Comparison of ENCODE assay signal across 33 cellular contexts in genomic region chr13:101654916-101655315, GRCh38.
DNase-seq lines count a peak whose midpoint lies in the region; ATAC-seq and TF ChIP-seq lines count a peak whose summit lies in the region.
"Had no signal": no experiment of that assay in that cellular context is flagged by ENCODE, and none has a peak within 500 bp of the region (broad histone marks: within the 10 kb centered on the region; RNA-seq: fewer than 3 reads in every experiment).

No MANE protein-coding gene starts in this region.

- no peak overlapping the region for H2AFZ ChIP-seq in fibroblast of lung (ENCODE audit: low read length)
- no peak overlapping the region for H2AFZ ChIP-seq in neural progenitor cell (replicated peaks)

- H3K9me3 Mint-ChIP-seq in neural progenitor cell, result peaks cover 4% of the 10 kb centered on the region

- TF ChIP-seq CTCF in fibroblast of lung (conservative IDR thresholded peaks at IDR 0.05 in 1 of 2, IDR thresholded peaks at IDR 0.05 in 1 of 2; ENCODE audit: low read depth in 1 of 2, low read length in 2 of 2) (no peak), neural progenitor cell (IDR thresholded peaks at IDR 0.05) (no peak)

- H3K4me1 ChIP-seq in fibroblast of lung (ENCODE audit: control insufficient read depth, extremely low read depth, insufficient read depth, low read length), result no peaks in the 10 kb centered on the region
- no peaks in the 10 kb centered on the region for H3K4me1 ChIP-seq in neural progenitor cell
- H3K4me1 ChIP-seq in mesendoderm (ENCODE audit: control insufficient read depth, low read depth, low read length), result no peaks in the 10 kb centered on the region
- H3K4me1 ChIP-seq: HAP-1, heart left ventricle, pancreas, Peyer's patch had no signal

- H3K79me2 ChIP-seq in fibroblast of lung (ENCODE audit: control insufficient read depth, insufficient read depth, low read length) (no peaks in the 10 kb centered on the region), neural progenitor cell (ENCODE audit: low read depth) (no peaks in the 10 kb centered on the region), mesendoderm (ENCODE audit: control insufficient read depth, insufficient read depth, low read length) (no peaks in the 10 kb centered on the region)

- H3F3A ChIP-seq in neural progenitor cell (ENCODE audit: low read depth), result no peaks in the 10 kb centered on the region

- peaks cover 1% of the 10 kb centered on the region for H3K27me3 Mint-ChIP-seq in neural progenitor cell (ENCODE audit: insufficient read depth, low read depth)

- ATAC-seq in GM19372 (IDR thresholded peaks at IDR 0.05; ENCODE audit: low read depth, unreplicated experiment), result peak; percentile 16
- ATAC-seq: activated naive CD8-positive, alpha-beta T cell treated with anti-CD3 and anti-CD28 coated beads, Interleukin-2, amount 50 U/mL, for 24 hours; heart left ventricle; pancreas had no signal

- DNase-seq in AG08395 (ENCODE audit: low spot score) (peak; percentile 11), NCI-H460 (ENCODE audit: extremely low read depth, low read depth) (peak; percentile 96), fibroblast of lung (ENCODE audit: low read depth in 2 of 2) (peak; percentile 35 to 80), activated gamma-delta T cell (lab: John Stamatoyannopoulos, UW) (no peak), neural progenitor cell (ENCODE audit: low spot score) (no peak), mesendoderm (no peak), C1 segment of cervical spinal cord (lab: John Stamatoyannopoulos, UW) (no peak)
- DNase-seq: activated CD4-positive, alpha-beta T cell treated with anti-CD3 and anti-CD28 coated beads for 48 hours; activated CD8-positive, alpha-beta memory T cell treated with anti-CD3 and anti-CD28 coated beads for 24 hours; activated gamma-delta T cell treated with Interleukin-2 at 50 U/mL for 16 hours; activated naive CD8-positive, alpha-beta T cell treated with anti-CD3 and anti-CD28 coated beads, Interleukin-2, amount 50 U/mL, for 24 hours; activated T-cell treated with anti-CD3 and anti-CD28 coated beads, Interleukin-2, amount 50 U/mL, for 24 hours; Calu3; cerebellar nuclear complex; DND-41; dorsolateral prefrontal cortex; heart left ventricle; NCI-H187 treated with DMSO at 0.1 percent for 48 hours; NCI-H2171 treated with DMSO at 0.1 percent for 48 hours; NCI-H69; nephron progenitor cell; pancreas; Peyer's patch; retina; small intestine; SW 1271; T-helper 9 cell; WERI-Rb-1 had no signal

- no peak overlapping the region for H4K8ac ChIP-seq in mesendoderm (ENCODE audit: low read depth, low read length)

- H3K4me2 ChIP-seq in fibroblast of lung (ENCODE audit: extremely low read depth, insufficient read depth, low read length) (no peak overlapping the region), neural progenitor cell (no peak overlapping the region), mesendoderm (ENCODE audit: low read length) (no peak overlapping the region)
- H3K4me2 ChIP-seq: KMS-11 had no signal

- no peaks in the 10 kb centered on the region for H3K4me1 Mint-ChIP-seq in neural progenitor cell
- H3K4me1 Mint-ChIP-seq: activated naive CD8-positive, alpha-beta T cell treated with anti-CD3 and anti-CD28 coated beads, Interleukin-2, amount 50 U/mL, for 24 hours; nephron progenitor cell had no signal

- no peaks in the 10 kb centered on the region for H3K79me1 ChIP-seq in mesendoderm (ENCODE audit: low read length)

- H3K36me3 ChIP-seq in fibroblast of lung (ENCODE audit: control insufficient read depth, insufficient read depth, low read length), result no peaks in the 10 kb centered on the region
- H3K36me3 ChIP-seq in neural progenitor cell, result no peaks in the 10 kb centered on the region
- H3K36me3 ChIP-seq in mesendoderm (ENCODE audit: control insufficient read depth, insufficient read depth, low read length), result no peaks in the 10 kb centered on the region
- H3K36me3 ChIP-seq: HAP-1, heart left ventricle, pancreas, Peyer's patch, WERI-Rb-1 had no signal

- H4K20me1 ChIP-seq in fibroblast of lung (ENCODE audit: control insufficient read depth, extremely low read depth, insufficient read depth, low read length) (no peaks in the 10 kb centered on the region), neural progenitor cell (ENCODE audit: low read depth) (no peaks in the 10 kb centered on the region)

- no peak overlapping the region for H3K23ac ChIP-seq in mesendoderm (ENCODE audit: low read length)

- no peak overlapping the region for H2AK5ac ChIP-seq in mesendoderm (ENCODE audit: low read length)

- H3K27me3 ChIP-seq in fibroblast of lung (ENCODE audit: control insufficient read depth, insufficient read depth, low read length) (no peaks in the 10 kb centered on the region), neural progenitor cell (no peaks in the 10 kb centered on the region), mesendoderm (ENCODE audit: insufficient read depth, low read length, poor library complexity) (no peaks in the 10 kb centered on the region)
- H3K27me3 ChIP-seq: dorsolateral prefrontal cortex, heart left ventricle, pancreas, Peyer's patch had no signal

- no peak overlapping the region for H4K5ac ChIP-seq in mesendoderm (ENCODE audit: low read length)

- no peak overlapping the region for H2BK120ac ChIP-seq in mesendoderm (ENCODE audit: low read depth, low read length)

- H3K4ac ChIP-seq in mesendoderm (ENCODE audit: low read depth, low read length), result no peak overlapping the region

- H3K4me3 ChIP-seq in fibroblast of lung (replicated peaks in 1 of 4; ENCODE audit: control extremely low read depth in 1 of 4, insufficient read depth in 1 of 4, low read depth in 3 of 4, low read length in 4 of 4), result no peak overlapping the region
- no peak overlapping the region for H3K4me3 ChIP-seq in neural progenitor cell
- H3K4me3 ChIP-seq in mesendoderm (ENCODE audit: low read length), result no peak overlapping the region
- H3K4me3 ChIP-seq: dorsolateral prefrontal cortex, HAP-1, heart left ventricle, lung, pancreas, Peyer's patch had no signal

- H3K9ac ChIP-seq in fibroblast of lung (ENCODE audit: insufficient read depth, low read length), result no peak overlapping the region
- no peak overlapping the region for H3K9ac ChIP-seq in neural progenitor cell
- H3K9ac ChIP-seq in mesendoderm (ENCODE audit: low read length), result no peak overlapping the region
- H3K9ac ChIP-seq: KMS-11 had no signal

- H3K4me3 Mint-ChIP-seq in neural progenitor cell, result no peak overlapping the region
- H3K4me3 Mint-ChIP-seq: activated naive CD8-positive, alpha-beta T cell treated with anti-CD3 and anti-CD28 coated beads, Interleukin-2, amount 50 U/mL, for 24 hours; activated T-cell treated with anti-CD3 and anti-CD28 coated beads, Interleukin-2, amount 50 U/mL, for 24 hours; nephron progenitor cell had no signal

- no peak overlapping the region for H2BK15ac ChIP-seq in mesendoderm (replicated peaks; ENCODE audit: low read depth)

- no peaks in the 10 kb centered on the region for H3K9me3 ChIP-seq in fibroblast of lung (ENCODE audit: control insufficient read depth, insufficient read depth, low read depth, low read length)
- no peaks in the 10 kb centered on the region for H3K9me3 ChIP-seq in neural progenitor cell (ENCODE audit: low read depth)
- H3K9me3 ChIP-seq: HAP-1, heart left ventricle, pancreas, Peyer's patch had no signal

- no CpG with 5 or more reads among the region's 4 CpGs for WGBS in mesendoderm (ENCODE audit: extremely low coverage, insufficient coverage, low lambda C conversion rate)

- no peaks in the 10 kb centered on the region for H3K36me3 Mint-ChIP-seq in neural progenitor cell

- H3K18ac ChIP-seq in mesendoderm (ENCODE audit: low read length), result no peak overlapping the region

- H3K27ac Mint-ChIP-seq in neural progenitor cell, result no peak overlapping the region
- H3K27ac Mint-ChIP-seq: activated naive CD8-positive, alpha-beta T cell treated with anti-CD3 and anti-CD28 coated beads, Interleukin-2, amount 50 U/mL, for 24 hours; activated T-cell treated with anti-CD3 and anti-CD28 coated beads, Interleukin-2, amount 50 U/mL, for 24 hours; nephron progenitor cell had no signal

- H3K56ac ChIP-seq in mesendoderm (ENCODE audit: low read length), result no peak overlapping the region

- no peak overlapping the region for H2BK5ac ChIP-seq in mesendoderm (ENCODE audit: low read length)

- H3K27ac ChIP-seq in fibroblast of lung (ENCODE audit: insufficient read depth, low read length), result no peak overlapping the region
- H3K27ac ChIP-seq in neural progenitor cell, result no peak overlapping the region
- no peak overlapping the region for H3K27ac ChIP-seq in mesendoderm (ENCODE audit: low read depth, low read length)
- H3K27ac ChIP-seq: C4-2B, dorsolateral prefrontal cortex, heart left ventricle, KMS-11, pancreas, Peyer's patch, WERI-Rb-1 had no signal

Comparison
In these comparisons a context has a peak if more than half of its experiments do, and no peak if none do; other contexts are left out.
1. DNase-seq: peak in AG08395 (single experiment), NCI-H460 (single experiment) and fibroblast of lung (2 of 2); none in activated gamma-delta T cell (single experiment), neural progenitor cell (single experiment), mesendoderm (single experiment) and C1 segment of cervical spinal cord (0 of 14).